ENCODE assay signal across 1 cellular context in genomic region chr4:99710681-99711345, GRCh38.
TF ChIP-seq lines count a peak whose summit lies in the region.

No MANE protein-coding gene starts in this region.

TF ChIP-seq in IMR-90, 13 proteins besides CTCF, POLR2A, EP300 and RAD21:
- TF ChIP-seq NFE2L2 (IDR thresholded peaks at IDR 0.05; ENCODE audit: low read depth, low read length) = peak; percentile 32; the same call in 1 of the 2 replicates
- no peak for TF ChIP-seq USF2 (IDR thresholded peaks at IDR 0.05; ENCODE audit: low read depth, low read length)
- peak; percentile 26; the same call in 1 of the 2 replicates for TF ChIP-seq FOS (IDR thresholded peaks at IDR 0.05; ENCODE audit: low read depth, low read length)
